Comparison of ENCODE assay signal across 9 cellular contexts in genomic region chr12:46933947-46934346, GRCh38.
DNase-seq lines count a peak whose midpoint lies in the region; ATAC-seq and TF ChIP-seq lines count a peak whose summit lies in the region.
"Had no signal": no experiment of that assay in that cellular context is flagged by ENCODE, and none has a peak within 500 bp of the region (broad histone marks: within the 10 kb centered on the region; RNA-seq: fewer than 3 reads in every experiment).

No MANE protein-coding gene starts in this region.

- H3K27me3 Mint-ChIP-seq in stimulated activated naive CD8-positive, alpha-beta T cell treated with anti-CD3 and anti-CD28 coated beads, Interleukin-15, amount 100 ng/mL, for 72 hours: peaks cover 12% of the 10 kb centered on the region
- H3K27me3 Mint-ChIP-seq in neural crest cell (ENCODE audit: low read depth): peaks cover 6% of the 10 kb centered on the region

- DNase-seq in stimulated activated naive CD8-positive, alpha-beta T cell treated with anti-CD3 and anti-CD28 coated beads, Interleukin-15, amount 100 ng/mL, for 72 hours: no peak
- DNase-seq in stimulated activated naive CD8-positive, alpha-beta T cell treated with anti-CD3 and anti-CD28 coated beads, Interleukin-15, Interleukin-2, amounts not matched to agents 100 U/mL and 50 U/mL, for 24 hours: no peak
- DNase-seq in OCI-M1 (lab: John Stamatoyannopoulos, UW) (peak; percentile 73), erythroblast (lab: John Stamatoyannopoulos, UW) (peak; percentile 2 to 39), neural crest cell (ENCODE audit: low read depth, low spot score) (no peak), GM19240 (ENCODE audit: insufficient read length, low spot score) (no peak)
- no peak for DNase-seq in stimulated activated CD4-positive, alpha-beta T cell treated with anti-CD3 and anti-CD28 coated beads, Interleukin-2, amount 100 ng/mL, for 48 hours

- H3K27ac Mint-ChIP-seq in stimulated activated naive CD8-positive, alpha-beta T cell treated with anti-CD3 and anti-CD28 coated beads, Interleukin-15, amount 100 ng/mL, for 72 hours: no peak overlapping the region
- H3K27ac Mint-ChIP-seq in neural crest cell (ENCODE audit: unreplicated experiment): no peak overlapping the region

- H3K36me3 Mint-ChIP-seq in neural crest cell (ENCODE audit: low read depth): no peaks in the 10 kb centered on the region

- H3K4me3 Mint-ChIP-seq in stimulated activated naive CD8-positive, alpha-beta T cell treated with anti-CD3 and anti-CD28 coated beads, Interleukin-15, amount 100 ng/mL, for 72 hours: no peak overlapping the region
- no peak overlapping the region for H3K4me3 Mint-ChIP-seq in neural crest cell
- H3K4me3 Mint-ChIP-seq: central memory CD8-positive, alpha-beta T cell had no signal

- peak; percentile 50 for ATAC-seq in stimulated activated naive CD8-positive, alpha-beta T cell treated with anti-CD3 and anti-CD28 coated beads, Interleukin-15, amount 100 ng/mL, for 72 hours
- ATAC-seq in stimulated activated naive CD8-positive, alpha-beta T cell treated with anti-CD3 and anti-CD28 coated beads, Interleukin-15, Interleukin-2, amounts not matched to agents 100 U/mL and 50 U/mL, for 24 hours: no peak
- ATAC-seq in GM19452 (IDR thresholded peaks at IDR 0.05; ENCODE audit: unreplicated experiment): no peak

- peak; percentile 70 for TF ChIP-seq CTCF in neural crest cell (conservative IDR thresholded peaks at IDR 0.05)

- H3K9me3 Mint-ChIP-seq in stimulated activated naive CD8-positive, alpha-beta T cell treated with anti-CD3 and anti-CD28 coated beads, Interleukin-15, amount 100 ng/mL, for 72 hours: no peaks in the 10 kb centered on the region
- H3K9me3 Mint-ChIP-seq in neural crest cell: peaks cover 6% of the 10 kb centered on the region
- H3K9me3 Mint-ChIP-seq: central memory CD8-positive, alpha-beta T cell had no signal

- H3K4me1 Mint-ChIP-seq in stimulated activated naive CD8-positive, alpha-beta T cell treated with anti-CD3 and anti-CD28 coated beads, Interleukin-15, amount 100 ng/mL, for 72 hours: no peaks in the 10 kb centered on the region
- H3K4me1 Mint-ChIP-seq in neural crest cell: peaks cover 5% of the 10 kb centered on the region
- H3K4me1 Mint-ChIP-seq: central memory CD8-positive, alpha-beta T cell had no signal

- TF ChIP-seq POLR2A in erythroblast (IDR thresholded peaks at IDR 0.05; ENCODE audit: low read length): no peak

Comparison
In these comparisons a context has a peak if more than half of its experiments do, and no peak if none do; other contexts are left out.
1. DNase-seq: peak in OCI-M1 (single experiment) and erythroblast (2 of 2); none in stimulated activated naive CD8-positive, alpha-beta T cell treated with anti-CD3 and anti-CD28 coated beads, Interleukin-15, amount 100 ng/mL, for 72 hours (0 of 2), stimulated activated naive CD8-positive, alpha-beta T cell treated with anti-CD3 and anti-CD28 coated beads, Interleukin-15, Interleukin-2, amounts not matched to agents 100 U/mL and 50 U/mL, for 24 hours (single experiment), neural crest cell (single experiment), stimulated activated CD4-positive, alpha-beta T cell treated with anti-CD3 and anti-CD28 coated beads, Interleukin-2, amount 100 ng/mL, for 48 hours (0 of 2) and GM19240 (single experiment).